In the genomic region with DNA sequence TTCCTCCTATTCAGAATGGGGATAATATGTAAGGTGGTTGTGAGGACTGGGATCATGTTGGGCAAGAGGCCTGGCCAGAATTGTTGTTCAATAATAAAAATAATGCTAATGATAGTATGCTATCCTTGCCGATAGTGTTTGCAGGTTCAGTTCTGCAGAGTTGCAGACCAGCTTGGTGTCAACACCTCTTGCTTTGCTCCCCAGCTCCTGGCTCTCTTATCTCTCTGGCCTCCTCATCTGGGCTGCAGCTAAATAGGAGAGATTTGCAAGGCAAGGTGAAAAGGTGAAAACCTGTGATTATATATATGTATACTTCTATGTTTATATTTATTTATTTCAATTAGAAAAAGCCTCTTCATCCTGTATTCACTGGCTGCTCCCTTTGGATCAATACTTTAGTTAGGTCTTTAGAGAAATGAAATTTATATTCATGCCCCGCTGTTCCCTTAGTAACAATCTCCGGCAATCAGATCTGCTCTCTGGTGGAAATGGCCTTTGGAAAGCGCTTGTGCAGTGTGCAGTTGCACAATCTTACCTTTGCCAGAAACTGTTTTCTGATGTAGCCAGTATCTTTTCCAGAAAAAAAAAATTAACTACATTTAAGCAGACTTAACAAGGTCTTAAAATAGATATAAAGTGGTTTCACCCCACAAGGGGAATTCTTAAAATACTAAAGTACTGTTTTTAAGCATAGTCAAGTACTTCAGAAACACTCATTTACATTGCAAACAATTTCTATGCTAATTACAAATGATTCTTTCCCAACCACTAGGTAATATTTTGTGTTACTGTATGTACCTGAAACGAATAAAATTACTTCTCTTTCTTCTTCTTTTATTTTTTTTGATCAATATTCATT, we compare ENCODE assay signal across 15 cellular contexts. TPM values are rescaled to one million over a fixed set of nuclear protein-coding genes. Genes with fewer than 3 reads are reported as not detected.
"Had no signal": no experiment of that assay in that cellular context is flagged by ENCODE, and none has a peak within 500 bp of the region (broad histone marks: within the 10 kb centered on the region; RNA-seq: fewer than 3 reads in every experiment).

No MANE protein-coding gene starts in this region.

- ATAC-seq: activated CD4-positive, CD25-positive, alpha-beta regulatory T cell treated with anti-CD3 and anti-CD28 coated beads, Interleukin-2, amount 50 U/mL, for 24 hours; activated naive CD4-positive, alpha-beta T cell treated with anti-CD3 and anti-CD28 coated beads, Interleukin-2, amount 50 U/mL, for 72 hours; left colon had no signal

- DNase-seq: activated effector memory CD4-positive, alpha-beta T cell treated with Interleukin-2 at 50 U/mL for 16 hours; activated T-cell treated with anti-CD3 and anti-CD28 coated beads, Interleukin-2, amount 50 U/mL, for 24 hours; amygdala; foreskin melanocyte; head of caudate nucleus; left colon; nephron progenitor cell; SW 1271 had no signal

- H3K27ac ChIP-seq: breast epithelium, tibial nerve had no signal

RNA-seq across cellular contexts. Expression of gene ACVRL1, which starts 25.1 kb away (rescaled TPM):
- total RNA-seq: activated naive CD4-positive, alpha-beta T cell treated with anti-CD3 and anti-CD28 coated beads, Interleukin-2, amount 50 U/mL, for 72 hours had no signal

RNA-seq across cellular contexts. Expression of gene ANKRD33, which starts 44.5 kb away (rescaled TPM):
- total RNA-seq: activated naive CD4-positive, alpha-beta T cell treated with anti-CD3 and anti-CD28 coated beads, Interleukin-2, amount 50 U/mL, for 72 hours; breast epithelium; left colon; mesenteric fat pad; omental fat pad; smooth muscle cell had no signal
